ENCODE assay signal across 20 cellular contexts in genomic region chr6:157812425-157813171, GRCh38. TPM values are rescaled to one million over a fixed set of nuclear protein-coding genes. Genes with fewer than 3 reads are reported as not detected.
DNase-seq lines count a peak whose midpoint lies in the region; ATAC-seq and TF ChIP-seq lines count a peak whose summit lies in the region.
"Had no signal": no experiment of that assay in that cellular context is flagged by ENCODE, and none has a peak within 500 bp of the region (broad histone marks: within the 10 kb centered on the region; RNA-seq: fewer than 3 reads in every experiment).

No MANE protein-coding gene starts in this region.

- peak overlapping the region in 1 of 2 donors; percentile 28 for H3K4me3 Mint-ChIP-seq in stimulated activated naive CD8-positive, alpha-beta T cell treated with anti-CD3 and anti-CD28 coated beads, Interleukin-15, amount 100 ng/mL, for 72 hours
- H3K4me3 Mint-ChIP-seq: nephron, WTC11 had no signal

- ATAC-seq in stimulated activated naive CD8-positive, alpha-beta T cell treated with anti-CD3 and anti-CD28 coated beads, Interleukin-15, Interleukin-2, amounts not matched to agents 100 U/mL and 50 U/mL, for 24 hours, result peak; percentile 26
- no peak for ATAC-seq in stimulated activated naive CD8-positive, alpha-beta T cell treated with anti-CD3 and anti-CD28 coated beads, Interleukin-15, amount 100 ng/mL, for 72 hours
- ATAC-seq in GM18502 (IDR thresholded peaks at IDR 0.05; ENCODE audit: poor library complexity, unreplicated experiment), result no peak
- ATAC-seq: WTC11 had no signal

- H3K36me3 ChIP-seq in esophagus muscularis mucosa, result no peaks in the 10 kb centered on the region
- no peaks in the 10 kb centered on the region for H3K36me3 ChIP-seq in skeletal muscle tissue (ENCODE audit: control insufficient read depth in 3 of 3, insufficient read depth in 3 of 3, low read length in 3 of 3)
- H3K36me3 ChIP-seq: lower lobe of right lung, prostate gland, SJSA1 had no signal

- no peaks in the 10 kb centered on the region for H3K27me3 Mint-ChIP-seq in stimulated activated naive CD8-positive, alpha-beta T cell treated with anti-CD3 and anti-CD28 coated beads, Interleukin-15, amount 100 ng/mL, for 72 hours

- no peaks in the 10 kb centered on the region for H3K27me3 ChIP-seq in esophagus muscularis mucosa
- H3K27me3 ChIP-seq in skeletal muscle tissue (ENCODE audit: control insufficient read depth in 3 of 3, insufficient read depth in 3 of 3, low read length in 3 of 3), result no peaks in the 10 kb centered on the region
- H3K27me3 ChIP-seq: SJSA1 had no signal

- no peak for TF ChIP-seq CTCF in esophagus muscularis mucosa (IDR thresholded peaks at IDR 0.05)

- H3K4me3 ChIP-seq in esophagus muscularis mucosa (no peak overlapping the region), skeletal muscle tissue (ENCODE audit: low read length in 3 of 3) (no peak overlapping the region)
- H3K4me3 ChIP-seq: lower lobe of right lung, PC-9, prostate gland, SJSA1 had no signal

- TF ChIP-seq POLR2A in esophagus muscularis mucosa (IDR thresholded peaks at IDR 0.05; ENCODE audit: low read depth), result no peak

- peaks cover 17 to 29% of the 10 kb centered on the region in 2 donors for H3K9me3 Mint-ChIP-seq in stimulated activated naive CD8-positive, alpha-beta T cell treated with anti-CD3 and anti-CD28 coated beads, Interleukin-15, amount 100 ng/mL, for 72 hours

- peaks cover 0 to 10% (median 3%) of the 10 kb centered on the region in 4 donors for H3K9me3 ChIP-seq in esophagus muscularis mucosa
- H3K9me3 ChIP-seq in skeletal muscle tissue (ENCODE audit: control insufficient read depth in 3 of 3, low read length in 3 of 3), result peaks cover 0 to 4% (median 0%) of the 10 kb centered on the region in 3 donors
- H3K9me3 ChIP-seq: Caco-2, lower lobe of right lung, prostate gland, SJSA1 had no signal

- H3K9ac ChIP-seq in skeletal muscle tissue (ENCODE audit: low read depth in 1 of 3, low read length in 3 of 3), result no peak overlapping the region

- peak overlapping the region; percentile 64 to 75 (median 71) for H3K27ac ChIP-seq in esophagus muscularis mucosa (replicated peaks in 1 of 4)
- peak overlapping the region; percentile 52 for H3K27ac ChIP-seq in skeletal muscle tissue (ENCODE audit: low read depth, low read length)
- H3K27ac ChIP-seq in caudate nucleus (ENCODE audit: low read depth, low read length), result no peak overlapping the region
- H3K27ac ChIP-seq: PC-9 had no signal

- no peak for TF ChIP-seq EP300 in esophagus muscularis mucosa (IDR thresholded peaks at IDR 0.05)

- H3K4me1 ChIP-seq in esophagus muscularis mucosa (peaks cover 6 to 26% (median 24%) of the 10 kb centered on the region in 4 donors), skeletal muscle tissue (ENCODE audit: control insufficient read depth in 3 of 3, insufficient read depth in 3 of 3, low read length in 3 of 3) (peaks cover 0 to 10% (median 0%) of the 10 kb centered on the region in 3 donors)
- H3K4me1 ChIP-seq: Caco-2, prostate gland had no signal

- H3K27ac Mint-ChIP-seq in stimulated activated naive CD8-positive, alpha-beta T cell treated with anti-CD3 and anti-CD28 coated beads, Interleukin-15, amount 100 ng/mL, for 72 hours, result peak overlapping the region in 1 of 2 donors; percentile 13
- H3K27ac Mint-ChIP-seq: WTC11 had no signal

- DNase-seq in stimulated activated naive CD8-positive, alpha-beta T cell treated with anti-CD3 and anti-CD28 coated beads, Interleukin-15, Interleukin-2, amounts not matched to agents 100 U/mL and 50 U/mL, for 24 hours, result no peak
- no peak for DNase-seq in stimulated activated naive CD8-positive, alpha-beta T cell treated with anti-CD3 and anti-CD28 coated beads, Interleukin-15, amount 100 ng/mL, for 72 hours
- DNase-seq in esophagus muscularis mucosa (ENCODE audit: extremely low spot score), result no peak
- DNase-seq in kidney tubule cell (ENCODE audit: low spot score), result no peak
- no peak for DNase-seq in caudate nucleus (lab: John Stamatoyannopoulos, UW)
- DNase-seq in activated T-cell treated with anti-CD3 and anti-CD28 coated beads, Interleukin-2, amount 50 U/mL, for 48 hours, result no peak
- DNase-seq: Caco-2, cortex of kidney, lower lobe of right lung, NCI-H1436, NCI-H2171 treated with DMSO at 0.1 percent for 48 hours, NCI-H748 treated with DMSO at 0.1 percent for 48 hours, PC-9, trophoblast cell had no signal

- intact Hi-C loops in esophagus muscularis mucosa (cut with DNase I), result no loop called here

- peaks cover 52% of the 10 kb centered on the region for H3K4me1 Mint-ChIP-seq in stimulated activated naive CD8-positive, alpha-beta T cell treated with anti-CD3 and anti-CD28 coated beads, Interleukin-15, amount 100 ng/mL, for 72 hours
- H3K4me1 Mint-ChIP-seq: WTC11 had no signal

RNA-seq across cellular contexts. Expression of gene SNX9, which starts 10.4 kb away (rescaled TPM):
- total RNA-seq in esophagus muscularis mucosa, result 10 to 100 TPM; 78.1 to 94.7 (median 85.1) TPM
- total RNA-seq in skeletal muscle tissue, result 19.3 TPM
